Comparison of ENCODE assay signal across 10 cellular contexts in genomic region chr11:22626573-22627239, GRCh38. TPM values are rescaled to one million over a fixed set of nuclear protein-coding genes. Genes with fewer than 3 reads are reported as not detected.
DNase-seq lines count a peak whose midpoint lies in the region; ATAC-seq and FAIRE-seq lines count a peak whose summit lies in the region.
"Had no signal": no experiment of that assay in that cellular context is flagged by ENCODE, and none has a peak within 500 bp of the region (broad histone marks: within the 10 kb centered on the region; RNA-seq: fewer than 3 reads in every experiment).

No MANE protein-coding gene starts in this region.

- H3K4me1 ChIP-seq in small intestine (ENCODE audit: control insufficient read depth in 2 of 2, insufficient read depth in 1 of 2, low read depth in 1 of 2, low read length in 1 of 2), result no peaks in the 10 kb centered on the region

- H3K27ac ChIP-seq in small intestine (ENCODE audit: low read depth in 1 of 2, low read length in 1 of 2), result no peak overlapping the region

- no peaks in the 10 kb centered on the region for H3K27me3 ChIP-seq in small intestine (ENCODE audit: control insufficient read depth in 2 of 2, insufficient read depth in 2 of 2, low read length in 2 of 2)

- H3K9me3 ChIP-seq in T-helper 17 cell (ENCODE audit: control insufficient read depth, low read length, poor library complexity, severe bottlenecking), result no peaks in the 10 kb centered on the region
- no peaks in the 10 kb centered on the region for H3K9me3 ChIP-seq in small intestine (ENCODE audit: control insufficient read depth, low read depth)

- no peaks in the 10 kb centered on the region for H3K27me3 Mint-ChIP-seq in activated naive CD4-positive, alpha-beta T cell treated with anti-CD3 and anti-CD28 coated beads for 36 hours (ENCODE audit: low read depth)
- H3K27me3 Mint-ChIP-seq in T-helper 17 cell (no peaks in the 10 kb centered on the region), immature natural killer cell (ENCODE audit: low read depth in 3 of 3) (peaks cover 0 to 11% (median 0%) of the 10 kb centered on the region in 3 donors)
- H3K27me3 Mint-ChIP-seq in stimulated activated naive CD8-positive, alpha-beta T cell treated with anti-CD3 and anti-CD28 coated beads, Interleukin-15, amount 100 ng/mL, for 72 hours, result no peaks in the 10 kb centered on the region

- H3K36me3 ChIP-seq in small intestine (ENCODE audit: control insufficient read depth in 2 of 2, insufficient read depth in 2 of 2, low read length in 2 of 2), result no peaks in the 10 kb centered on the region

- peak overlapping the region; percentile 97 for H3K27ac Mint-ChIP-seq in activated naive CD4-positive, alpha-beta T cell treated with anti-CD3 and anti-CD28 coated beads for 36 hours
- H3K27ac Mint-ChIP-seq in T-helper 17 cell (peak overlapping the region; percentile 97), immature natural killer cell (peak overlapping the region; percentile 96 to 99 (median 99))
- H3K27ac Mint-ChIP-seq in stimulated activated naive CD8-positive, alpha-beta T cell treated with anti-CD3 and anti-CD28 coated beads, Interleukin-15, amount 100 ng/mL, for 72 hours, result peak overlapping the region in 1 of 2 donors; percentile 99

- peaks cover 33% of the 10 kb centered on the region for H3K4me1 Mint-ChIP-seq in activated naive CD4-positive, alpha-beta T cell treated with anti-CD3 and anti-CD28 coated beads for 36 hours (ENCODE audit: low read depth)
- H3K4me1 Mint-ChIP-seq in T-helper 17 cell (peaks cover 8% of the 10 kb centered on the region), immature natural killer cell (peaks cover 32 to 46% of the 10 kb centered on the region in 2 donors)
- peaks cover 36% of the 10 kb centered on the region for H3K4me1 Mint-ChIP-seq in stimulated activated naive CD8-positive, alpha-beta T cell treated with anti-CD3 and anti-CD28 coated beads, Interleukin-15, amount 100 ng/mL, for 72 hours

- H3K4me3 Mint-ChIP-seq in activated naive CD4-positive, alpha-beta T cell treated with anti-CD3 and anti-CD28 coated beads for 36 hours, result peak overlapping the region; percentile 98
- H3K4me3 Mint-ChIP-seq in T-helper 17 cell (no peak overlapping the region), immature natural killer cell (peak overlapping the region in 4 of 5 donors; percentile 98 to 100 (median 99))
- peak overlapping the region; percentile 95 to 99 for H3K4me3 Mint-ChIP-seq in stimulated activated naive CD8-positive, alpha-beta T cell treated with anti-CD3 and anti-CD28 coated beads, Interleukin-15, amount 100 ng/mL, for 72 hours

- DNase-seq in activated naive CD4-positive, alpha-beta T cell treated with anti-CD3 and anti-CD28 coated beads for 36 hours, result no peak
- no peak for DNase-seq in activated naive CD4-positive, alpha-beta T cell treated with anti-CD3 and anti-CD28 coated beads, Interleukin-2, amount 50 U/mL, for 16 hours
- no peak for DNase-seq in T-helper 17 cell
- DNase-seq in immature natural killer cell, result no peak
- DNase-seq in stimulated activated naive CD8-positive, alpha-beta T cell treated with anti-CD3 and anti-CD28 coated beads, Interleukin-15, amount 100 ng/mL, for 72 hours, result no peak
- DNase-seq in occipital lobe (lab: John Stamatoyannopoulos, UW), result no peak
- DNase-seq in small intestine, result no peak
- no peak for DNase-seq in head of caudate nucleus
- DNase-seq: activated CD4-positive, alpha-beta T cell treated with anti-CD3 and anti-CD28 coated beads for 4 hours; stimulated activated CD8-positive, alpha-beta memory T cell treated with anti-CD3 and anti-CD28 coated beads, Interleukin-4, amount 100 ng/mL, for 48 hours had no signal

- CTCF ChIA-PET in activated naive CD4-positive, alpha-beta T cell treated with anti-CD3 and anti-CD28 coated beads for 36 hours (lab: Charles Lee), result interaction anchor here (1.2 kb wide), 1 partner anchor 30 kb away, joined by 3 read pairs; no protein-coding TSS in a partner anchor

- FAIRE-seq in small intestine (lab: Jason Lieb, UNC), result no peak

- WGBS in small intestine, 3 donors, result 91 to 93% (median 92%) methylated on average over 14 of the region's 14 CpGs

- H3K9me3 Mint-ChIP-seq in activated naive CD4-positive, alpha-beta T cell treated with anti-CD3 and anti-CD28 coated beads for 36 hours, result no peaks in the 10 kb centered on the region
- H3K9me3 Mint-ChIP-seq in immature natural killer cell, result no peaks in the 10 kb centered on the region
- H3K9me3 Mint-ChIP-seq in stimulated activated naive CD8-positive, alpha-beta T cell treated with anti-CD3 and anti-CD28 coated beads, Interleukin-15, amount 100 ng/mL, for 72 hours, result peaks cover 0 to 5% of the 10 kb centered on the region in 2 donors

- ATAC-seq in T-helper 17 cell, result no peak
- ATAC-seq in stimulated activated naive CD8-positive, alpha-beta T cell treated with anti-CD3 and anti-CD28 coated beads, Interleukin-15, amount 100 ng/mL, for 72 hours, result no peak

- H3K36me3 Mint-ChIP-seq in activated naive CD4-positive, alpha-beta T cell treated with anti-CD3 and anti-CD28 coated beads for 36 hours (ENCODE audit: low read depth), result peaks cover 15% of the 10 kb centered on the region
- no peaks in the 10 kb centered on the region for H3K36me3 Mint-ChIP-seq in T-helper 17 cell (ENCODE audit: low read depth)
- no peaks in the 10 kb centered on the region for H3K36me3 Mint-ChIP-seq in immature natural killer cell

- intact Hi-C loops in activated naive CD4-positive, alpha-beta T cell treated with anti-CD3 and anti-CD28 coated beads for 36 hours (cut with micrococcal nuclease), result no loop called here
- intact Hi-C loops in head of caudate nucleus (cut with DNase I), result no loop called here

- no peak overlapping the region for H3K4me3 ChIP-seq in small intestine (ENCODE audit: low read depth in 1 of 2, low read length in 2 of 2)

RNA-seq across cellular contexts. Expression of gene FANCF, which starts 1.1 kb away (rescaled TPM):
- 1 to 10 TPM; 7.9 to 9.0 TPM for total RNA-seq in activated naive CD4-positive, alpha-beta T cell treated with anti-CD3 and anti-CD28 coated beads for 36 hours
- total RNA-seq in T-helper 17 cell, result 1 to 10 TPM; 7.6 to 8.8 TPM
- polyA plus RNA-seq in immature natural killer cell, result 10 to 100 TPM in 1 of 3 donors, 1 to 10 TPM in 2; 3.6 to 17.1 (median 9.6) TPM
- 40.9 TPM for total RNA-seq in occipital lobe
- polyA plus RNA-seq in small intestine, result 10 to 100 TPM in 2 of 3 donors, 1 to 10 TPM in 1; 6.2 to 14.5 (median 11.4) TPM

RNA-seq across cellular contexts. Expression of gene GAS2, which starts 39.7 kb away (rescaled TPM):
- 1 to 10 TPM in 1 of 2 experiments, under 1 TPM in 1; 0.62 to 1.2 TPM for total RNA-seq in activated naive CD4-positive, alpha-beta T cell treated with anti-CD3 and anti-CD28 coated beads for 36 hours
- total RNA-seq in T-helper 17 cell (1 to 10 TPM; 2.2 to 3.1 TPM), occipital lobe (13.4 TPM)
- polyA plus RNA-seq in immature natural killer cell (1 to 10 TPM; 2.4 to 3.0 (median 2.7) TPM), small intestine (1 to 10 TPM; 2.4 to 3.1 (median 2.7) TPM)
